In genomic region chr12:89353188-89353822, GRCh38 we compare ENCODE assay signal across 8 cellular contexts. TPM values are rescaled to one million over a fixed set of nuclear protein-coding genes. Genes with fewer than 3 reads are reported as not detected.
DNase-seq lines count a peak whose midpoint lies in the region; ATAC-seq and TF ChIP-seq lines count a peak whose summit lies in the region.

No MANE protein-coding gene starts in this region.

- no peaks in the 10 kb centered on the region for H3K27me3 ChIP-seq in layer of hippocampus (ENCODE audit: control insufficient read depth, insufficient read depth, low read length)

- peak overlapping the region; percentile 99 for H3K27ac Mint-ChIP-seq in WTC11

- CTCF ChIA-PET in AG04449 (lab: Yijun Ruan, JAX) = interaction anchor here (1.0 to 8.7 kb wide), 7 partner anchors 18 to 336 kb away, joined by 3 to 56 read pairs (median 4); partner anchors contain the start of gene GALNT4
- CTCF ChIA-PET in WTC11 (lab: Charles Lee) = interaction anchor here (1.1 to 3.8 kb wide), 4 partner anchors 7 to 336 kb away, joined by 5 to 20 read pairs (median 6); no protein-coding TSS in a partner anchor

- peaks cover 34% of the 10 kb centered on the region for H3K36me3 Mint-ChIP-seq in WTC11

- H3K9me3 Mint-ChIP-seq in WTC11 = no peaks in the 10 kb centered on the region

- POLR2A ChIA-PET in AG04449 (lab: Yijun Ruan, JAX) (interaction anchor here (0.7 to 3.2 kb wide), 9 partner anchors 9 to 736 kb away, joined by 3 to 27 read pairs (median 4); no protein-coding TSS in a partner anchor), WTC11 (lab: Charles Lee) (interaction anchor here (0.5 to 4.4 kb wide), 14 partner anchors 8 to 1033 kb away, joined by 3 to 83 read pairs (median 6); partner anchors contain the start of genes ATP2B1, GALNT4 and KITLG)

- peak overlapping the region; percentile 97 for H3K4me3 Mint-ChIP-seq in WTC11

- H3K4me3 ChIP-seq in AG04449 (ENCODE audit: low read depth, low read length) = peak overlapping the region; percentile 88

- H3K27me3 Mint-ChIP-seq in WTC11 (ENCODE audit: low read depth) = peaks cover 33% of the 10 kb centered on the region

- peak overlapping the region; percentile 89 for H3K27ac ChIP-seq in layer of hippocampus (ENCODE audit: low read depth, low read length)

- TF ChIP-seq CTCF in AG04449 (IDR thresholded peaks at IDR 0.05; ENCODE audit: insufficient read depth, low read length, missing control alignments) = no peak
- TF ChIP-seq CTCF in WTC11 (IDR thresholded peaks at IDR 0.05) = no peak

- ATAC-seq in GM18873 (IDR thresholded peaks at IDR 0.05; ENCODE audit: low FRiP score, unreplicated experiment) (peak; percentile 23), WTC11 (peak; percentile 22), HG02623 (IDR thresholded peaks at IDR 0.05; ENCODE audit: unreplicated experiment) (no peak)

- peaks cover 51% of the 10 kb centered on the region for H3K4me1 Mint-ChIP-seq in WTC11

- DNase-seq in AG04449 (ENCODE audit: low read depth, low spot score) (no peak), NCI-H1092 (lab: John Stamatoyannopoulos, UW) (peak; percentile 52), WTC11 (ENCODE audit: low spot score) (peak; percentile 82), cortex of kidney (lab: John Stamatoyannopoulos, UW) (peak; percentile 32)
- DNase-seq in stimulated activated CD4-positive, alpha-beta T cell treated with anti-CD3 and anti-CD28 coated beads, Interleukin-12 subunit alpha, Interleukin-12 subunit beta, amount 100 ng/mL, for 48 hours (ENCODE audit: low read depth in 2 of 3, low spot score in 1 of 3) = peak in 2 of 3 donors; percentile 25 to 42

TF ChIP-seq in WTC11, 78 proteins besides CTCF, POLR2A, EP300 and RAD21 (continues in another document):
- TF ChIP-seq HMGXB4 (CRISPR knock-in tag; IDR thresholded peaks at IDR 0.05) = 0 out of 2 replicates have a peak, but pooled peaks have one; percentile 15
- TF ChIP-seq JUN (CRISPR knock-in tag; IDR thresholded peaks at IDR 0.05) = no peak
- no peak for TF ChIP-seq ZNF219 (CRISPR knock-in tag; IDR thresholded peaks at IDR 0.05; ENCODE audit: borderline replicate concordance)
- 0 out of 2 replicates have a peak, but pooled peaks have one; percentile 61 for TF ChIP-seq E2F1 (CRISPR knock-in tag; IDR thresholded peaks at IDR 0.05)
- TF ChIP-seq ZNF263 (CRISPR knock-in tag; IDR thresholded peaks at IDR 0.05; ENCODE audit: low read depth) = peak; percentile 67; the same call in 1 of the 2 replicates
- 0 out of 2 replicates have a peak, but pooled peaks have one; percentile 54 for TF ChIP-seq FOXP1 (CRISPR knock-in tag; IDR thresholded peaks at IDR 0.05; ENCODE audit: borderline replicate concordance)
- TF ChIP-seq OVOL2 (CRISPR knock-in tag; IDR thresholded peaks at IDR 0.05; ENCODE audit: borderline replicate concordance) = no peak
- no peak; the same call in 1 of the 2 replicates for TF ChIP-seq USF1 (CRISPR knock-in tag; IDR thresholded peaks at IDR 0.05)
- 0 out of 2 replicates have a peak, but pooled peaks have one; percentile 55 for TF ChIP-seq ATF1 (CRISPR knock-in tag; IDR thresholded peaks at IDR 0.05)
- TF ChIP-seq SOX15 (CRISPR knock-in tag; IDR thresholded peaks at IDR 0.05) = no peak
- TF ChIP-seq ZNF281 (CRISPR knock-in tag; IDR thresholded peaks at IDR 0.05) = no peak
- TF ChIP-seq GABPB1 (CRISPR knock-in tag; IDR thresholded peaks at IDR 0.05) = 0 out of 2 replicates have a peak, but pooled peaks have one; percentile 11
- no peak for TF ChIP-seq TEAD4 (CRISPR knock-in tag; IDR thresholded peaks at IDR 0.05)
- TF ChIP-seq TEAD1 (CRISPR knock-in tag; IDR thresholded peaks at IDR 0.05) = no peak
- TF ChIP-seq NFYB (CRISPR knock-in tag; conservative IDR thresholded peaks at IDR 0.05; ENCODE audit: low read depth) = no peak
- TF ChIP-seq ZNF532 (CRISPR knock-in tag; IDR thresholded peaks at IDR 0.05; ENCODE audit: borderline replicate concordance) = no peak

RNA-seq across cellular contexts. Expression of gene DUSP6, which starts 1.0 kb away (rescaled TPM):
- total RNA-seq in WTC11 (2021) = 136 to 245 TPM (median 141 TPM) in 3 replicates
